1 cellular context compared by ENCODE assay signal in genomic region chr12:2958432-2959193, GRCh38.
TF ChIP-seq lines count a peak whose summit lies in the region.

No MANE protein-coding gene starts in this region.

TF ChIP-seq in HEK293, 187 proteins besides CTCF, POLR2A, EP300 and RAD21 (continued from another document and continues in another):
- TF ChIP-seq, protein P1, sequence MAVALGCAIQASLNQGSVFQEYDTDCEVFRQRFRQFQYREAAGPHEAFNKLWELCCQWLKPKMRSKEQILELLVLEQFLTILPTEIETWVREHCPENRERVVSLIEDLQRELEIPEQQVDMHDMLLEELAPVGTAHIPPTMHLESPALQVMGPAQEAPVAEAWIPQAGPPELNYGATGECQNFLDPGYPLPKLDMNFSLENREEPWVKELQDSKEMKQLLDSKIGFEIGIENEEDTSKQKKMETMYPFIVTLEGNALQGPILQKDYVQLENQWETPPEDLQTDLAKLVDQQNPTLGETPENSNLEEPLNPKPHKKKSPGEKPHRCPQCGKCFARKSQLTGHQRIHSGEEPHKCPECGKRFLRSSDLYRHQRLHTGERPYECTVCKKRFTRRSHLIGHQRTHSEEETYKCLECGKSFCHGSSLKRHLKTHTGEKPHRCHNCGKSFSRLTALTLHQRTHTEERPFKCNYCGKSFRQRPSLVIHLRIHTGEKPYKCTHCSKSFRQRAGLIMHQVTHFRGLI (tag by site-specific recombination; IDR thresholded peaks at IDR 0.05), result no peak
- TF ChIP-seq ZNF404 (tag by site-specific recombination; IDR thresholded peaks at IDR 0.05) (no peak), GLI2 (tag by site-specific recombination; IDR thresholded peaks at IDR 0.05; ENCODE audit: borderline replicate concordance, low read depth) (no peak), ZNF621 (tag by site-specific recombination; IDR thresholded peaks at IDR 0.05) (no peak), ZNF16 (tag by site-specific recombination; IDR thresholded peaks at IDR 0.05; ENCODE audit: low read depth) (no peak), GLIS2 (tag by site-specific recombination; IDR thresholded peaks at IDR 0.05) (peak; percentile 90), ZNF350 (tag by site-specific recombination; IDR thresholded peaks at IDR 0.05) (no peak), ZNF274 (IDR thresholded peaks at IDR 0.05; ENCODE audit: low read length) (no peak), ZNF274 (tag by site-specific recombination; IDR thresholded peaks at IDR 0.05; ENCODE audit: borderline replicate concordance) (no peak), HOXA7 (CRISPR knock-in tag; IDR thresholded peaks at IDR 0.05; ENCODE audit: borderline replicate concordance) (no peak), ZNF791 (tag by site-specific recombination; IDR thresholded peaks at IDR 0.05) (no peak), ZNF114 (tag by site-specific recombination; IDR thresholded peaks at IDR 0.05) (no peak), ZNF341 (tag by site-specific recombination; IDR thresholded peaks at IDR 0.05; ENCODE audit: low read depth) (peak; percentile 90), ZNF221 (tag by site-specific recombination; IDR thresholded peaks at IDR 0.05; ENCODE audit: borderline replicate concordance) (no peak), ZNF660 (tag by site-specific recombination; IDR thresholded peaks at IDR 0.05) (peak; percentile 28; the same call in 1 of the 2 replicates), BCL11B (tag by site-specific recombination; IDR thresholded peaks at IDR 0.05; ENCODE audit: low read depth) (no peak), REPIN1 (tag by site-specific recombination; IDR thresholded peaks at IDR 0.05; ENCODE audit: low read depth) (no peak), ZNF138 (tag by site-specific recombination; IDR thresholded peaks at IDR 0.05; ENCODE audit: borderline replicate concordance) (no peak), ZNF776 (tag by site-specific recombination; IDR thresholded peaks at IDR 0.05; ENCODE audit: borderline replicate concordance) (no peak), ZNF37A (tag by site-specific recombination; IDR thresholded peaks at IDR 0.05) (no peak), ZNF416 (tag by site-specific recombination; IDR thresholded peaks at IDR 0.05) (no peak), SCRT1 (tag by site-specific recombination; IDR thresholded peaks at IDR 0.05; ENCODE audit: borderline replicate concordance) (no peak), GLIS1 (tag by site-specific recombination; IDR thresholded peaks at IDR 0.05) (peak; percentile 93), ZNF707 (tag by site-specific recombination; IDR thresholded peaks at IDR 0.05) (no peak), YY2 (tag by site-specific recombination; IDR thresholded peaks at IDR 0.05) (no peak), OSR2 (tag by site-specific recombination; IDR thresholded peaks at IDR 0.05) (peak; percentile 8; the same call in 1 of the 2 replicates), KLF10 (tag by site-specific recombination; IDR thresholded peaks at IDR 0.05) (no peak; the same call in 1 of the 2 replicates), ZNF549 (tag by site-specific recombination; IDR thresholded peaks at IDR 0.05) (no peak), ZNF510 (tag by site-specific recombination; IDR thresholded peaks at IDR 0.05; ENCODE audit: insufficient replicate concordance) (no peak), ZNF214 (tag by site-specific recombination; IDR thresholded peaks at IDR 0.05; ENCODE audit: borderline replicate concordance) (no peak), ZNF670 (tag by site-specific recombination; IDR thresholded peaks at IDR 0.05; ENCODE audit: low read depth) (no peak), ZFP37 (tag by site-specific recombination; IDR thresholded peaks at IDR 0.05) (no peak), ZNF354C (tag by site-specific recombination; IDR thresholded peaks at IDR 0.05; ENCODE audit: borderline replicate concordance, low read depth) (no peak), ZNF133 (tag by site-specific recombination; IDR thresholded peaks at IDR 0.05) (no peak), ZNF335 (tag by site-specific recombination; conservative IDR thresholded peaks at IDR 0.05) (peak; percentile 94), KLF17 (tag by site-specific recombination; IDR thresholded peaks at IDR 0.05) (peak; percentile 26; the same call in 1 of the 2 replicates), ZNF768 (tag by site-specific recombination; IDR thresholded peaks at IDR 0.05) (no peak), ZBTB48 (tag by site-specific recombination; IDR thresholded peaks at IDR 0.05) (peak; percentile 75), SALL2 (tag by site-specific recombination; IDR thresholded peaks at IDR 0.05; ENCODE audit: borderline replicate concordance) (no peak), ZBTB1 (tag by site-specific recombination; IDR thresholded peaks at IDR 0.05) (no peak), ZBTB8A (tag by site-specific recombination; IDR thresholded peaks at IDR 0.05) (peak; percentile 71), ZNF366 (tag by site-specific recombination; conservative IDR thresholded peaks at IDR 0.05) (no peak), KLF8 (tag by site-specific recombination; IDR thresholded peaks at IDR 0.05) (peak; percentile 58; the same call in 1 of the 2 replicates), ZFP3 (tag by site-specific recombination; IDR thresholded peaks at IDR 0.05; ENCODE audit: low read depth) (no peak), ZNF324 (tag by site-specific recombination; IDR thresholded peaks at IDR 0.05) (no peak), ZNF837 (tag by site-specific recombination; IDR thresholded peaks at IDR 0.05) (no peak), ZSCAN23 (tag by site-specific recombination; IDR thresholded peaks at IDR 0.05) (no peak), YY1 (tag by site-specific recombination; IDR thresholded peaks at IDR 0.05) (no peak), ZNF654 (tag by site-specific recombination; IDR thresholded peaks at IDR 0.05; ENCODE audit: low read depth) (no peak), PRDM4 (tag by site-specific recombination; IDR thresholded peaks at IDR 0.05) (no peak), ZEB2 (tag by site-specific recombination; IDR thresholded peaks at IDR 0.05) (peak; percentile 59; the same call in 1 of the 2 replicates), ZNF658 (tag by site-specific recombination; IDR thresholded peaks at IDR 0.05) (no peak), ZNF560 (tag by site-specific recombination; IDR thresholded peaks at IDR 0.05; ENCODE audit: borderline replicate concordance) (no peak), GFI1B (tag by site-specific recombination; IDR thresholded peaks at IDR 0.05) (no peak), ZNF792 (tag by site-specific recombination; IDR thresholded peaks at IDR 0.05) (no peak), ZNF473 (tag by site-specific recombination; IDR thresholded peaks at IDR 0.05) (no peak), ZNF830 (tag by site-specific recombination; IDR thresholded peaks at IDR 0.05; ENCODE audit: low read depth) (no peak), ZNF843 (tag by site-specific recombination; IDR thresholded peaks at IDR 0.05) (0 out of 2 replicates have a peak, but pooled peaks have one; percentile 23), IKZF3 (tag by site-specific recombination; IDR thresholded peaks at IDR 0.05) (peak; percentile 95)
- TF ChIP-seq, protein P2, sequence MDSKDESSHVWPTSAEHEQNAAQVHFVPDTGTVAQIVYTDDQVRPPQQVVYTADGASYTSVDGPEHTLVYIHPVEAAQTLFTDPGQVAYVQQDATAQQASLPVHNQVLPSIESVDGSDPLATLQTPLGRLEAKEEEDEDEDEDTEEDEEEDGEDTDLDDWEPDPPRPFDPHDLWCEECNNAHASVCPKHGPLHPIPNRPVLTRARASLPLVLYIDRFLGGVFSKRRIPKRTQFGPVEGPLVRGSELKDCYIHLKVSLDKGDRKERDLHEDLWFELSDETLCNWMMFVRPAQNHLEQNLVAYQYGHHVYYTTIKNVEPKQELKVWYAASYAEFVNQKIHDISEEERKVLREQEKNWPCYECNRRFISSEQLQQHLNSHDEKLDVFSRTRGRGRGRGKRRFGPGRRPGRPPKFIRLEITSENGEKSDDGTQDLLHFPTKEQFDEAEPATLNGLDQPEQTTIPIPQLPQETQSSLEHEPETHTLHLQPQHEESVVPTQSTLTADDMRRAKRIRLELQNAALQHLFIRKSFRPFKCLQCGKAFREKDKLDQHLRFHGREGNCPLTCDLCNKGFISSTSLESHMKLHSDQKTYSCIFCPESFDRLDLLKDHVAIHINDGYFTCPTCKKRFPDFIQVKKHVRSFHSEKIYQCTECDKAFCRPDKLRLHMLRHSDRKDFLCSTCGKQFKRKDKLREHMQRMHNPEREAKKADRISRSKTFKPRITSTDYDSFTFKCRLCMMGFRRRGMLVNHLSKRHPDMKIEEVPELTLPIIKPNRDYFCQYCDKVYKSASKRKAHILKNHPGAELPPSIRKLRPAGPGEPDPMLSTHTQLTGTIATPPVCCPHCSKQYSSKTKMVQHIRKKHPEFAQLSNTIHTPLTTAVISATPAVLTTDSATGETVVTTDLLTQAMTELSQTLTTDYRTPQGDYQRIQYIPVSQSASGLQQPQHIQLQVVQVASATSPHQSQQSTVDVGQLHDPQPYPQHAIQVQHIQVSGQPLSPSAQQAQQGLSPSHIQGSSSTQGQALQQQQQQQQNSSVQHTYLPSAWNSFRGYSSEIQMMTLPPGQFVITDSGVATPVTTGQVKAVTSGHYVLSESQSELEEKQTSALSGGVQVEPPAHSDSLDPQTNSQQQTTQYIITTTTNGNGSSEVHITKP (tag by site-specific recombination; IDR thresholded peaks at IDR 0.05), result peak; percentile 62
- TF ChIP-seq, protein P3, sequence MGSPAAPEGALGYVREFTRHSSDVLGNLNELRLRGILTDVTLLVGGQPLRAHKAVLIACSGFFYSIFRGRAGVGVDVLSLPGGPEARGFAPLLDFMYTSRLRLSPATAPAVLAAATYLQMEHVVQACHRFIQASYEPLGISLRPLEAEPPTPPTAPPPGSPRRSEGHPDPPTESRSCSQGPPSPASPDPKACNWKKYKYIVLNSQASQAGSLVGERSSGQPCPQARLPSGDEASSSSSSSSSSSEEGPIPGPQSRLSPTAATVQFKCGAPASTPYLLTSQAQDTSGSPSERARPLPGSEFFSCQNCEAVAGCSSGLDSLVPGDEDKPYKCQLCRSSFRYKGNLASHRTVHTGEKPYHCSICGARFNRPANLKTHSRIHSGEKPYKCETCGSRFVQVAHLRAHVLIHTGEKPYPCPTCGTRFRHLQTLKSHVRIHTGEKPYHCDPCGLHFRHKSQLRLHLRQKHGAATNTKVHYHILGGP (tag by site-specific recombination; IDR thresholded peaks at IDR 0.05), result no peak
- TF ChIP-seq, protein P4, sequence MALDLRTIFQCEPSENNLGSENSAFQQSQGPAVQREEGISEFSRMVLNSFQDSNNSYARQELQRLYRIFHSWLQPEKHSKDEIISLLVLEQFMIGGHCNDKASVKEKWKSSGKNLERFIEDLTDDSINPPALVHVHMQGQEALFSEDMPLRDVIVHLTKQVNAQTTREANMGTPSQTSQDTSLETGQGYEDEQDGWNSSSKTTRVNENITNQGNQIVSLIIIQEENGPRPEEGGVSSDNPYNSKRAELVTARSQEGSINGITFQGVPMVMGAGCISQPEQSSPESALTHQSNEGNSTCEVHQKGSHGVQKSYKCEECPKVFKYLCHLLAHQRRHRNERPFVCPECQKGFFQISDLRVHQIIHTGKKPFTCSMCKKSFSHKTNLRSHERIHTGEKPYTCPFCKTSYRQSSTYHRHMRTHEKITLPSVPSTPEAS (tag by site-specific recombination; IDR thresholded peaks at IDR 0.05), result no peak
- TF ChIP-seq, protein P5, sequence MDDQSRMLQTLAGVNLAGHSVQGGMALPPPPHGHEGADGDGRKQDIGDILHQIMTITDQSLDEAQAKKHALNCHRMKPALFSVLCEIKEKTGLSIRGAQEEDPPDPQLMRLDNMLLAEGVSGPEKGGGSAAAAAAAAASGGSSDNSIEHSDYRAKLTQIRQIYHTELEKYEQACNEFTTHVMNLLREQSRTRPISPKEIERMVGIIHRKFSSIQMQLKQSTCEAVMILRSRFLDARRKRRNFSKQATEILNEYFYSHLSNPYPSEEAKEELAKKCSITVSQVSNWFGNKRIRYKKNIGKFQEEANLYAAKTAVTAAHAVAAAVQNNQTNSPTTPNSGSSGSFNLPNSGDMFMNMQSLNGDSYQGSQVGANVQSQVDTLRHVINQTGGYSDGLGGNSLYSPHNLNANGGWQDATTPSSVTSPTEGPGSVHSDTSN (CRISPR knock-in tag; IDR thresholded peaks at IDR 0.05), result no peak
- TF ChIP-seq, protein P6, sequence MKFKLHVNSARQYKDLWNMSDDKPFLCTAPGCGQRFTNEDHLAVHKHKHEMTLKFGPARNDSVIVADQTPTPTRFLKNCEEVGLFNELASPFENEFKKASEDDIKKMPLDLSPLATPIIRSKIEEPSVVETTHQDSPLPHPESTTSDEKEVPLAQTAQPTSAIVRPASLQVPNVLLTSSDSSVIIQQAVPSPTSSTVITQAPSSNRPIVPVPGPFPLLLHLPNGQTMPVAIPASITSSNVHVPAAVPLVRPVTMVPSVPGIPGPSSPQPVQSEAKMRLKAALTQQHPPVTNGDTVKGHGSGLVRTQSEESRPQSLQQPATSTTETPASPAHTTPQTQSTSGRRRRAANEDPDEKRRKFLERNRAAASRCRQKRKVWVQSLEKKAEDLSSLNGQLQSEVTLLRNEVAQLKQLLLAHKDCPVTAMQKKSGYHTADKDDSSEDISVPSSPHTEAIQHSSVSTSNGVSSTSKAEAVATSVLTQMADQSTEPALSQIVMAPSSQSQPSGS (tag by site-specific recombination; IDR thresholded peaks at IDR 0.05; ENCODE audit: low read depth), result no peak
